Comparison of ENCODE assay signal across 1 cellular context in genomic region chr22:39522091-39522490, GRCh38.
TF ChIP-seq lines count a peak whose summit lies in the region.

No MANE protein-coding gene starts in this region.

TF ChIP-seq in GM12878, 131 proteins besides CTCF, POLR2A, EP300 and RAD21:
- TF ChIP-seq BACH1 (IDR thresholded peaks at IDR 0.05; ENCODE audit: borderline replicate concordance) (peak; percentile 6; the same call in 1 of the 2 replicates), SMAD1 (IDR thresholded peaks at IDR 0.05; ENCODE audit: low read depth, partially characterized antibody) (peak; percentile 13)
